Comparison of ENCODE assay signal across 21 cellular contexts in genomic region chr6:29349348-29349747, GRCh38. TPM values are rescaled to one million over a fixed set of nuclear protein-coding genes. Genes with fewer than 3 reads are reported as not detected.
"Had no signal": no experiment of that assay in that cellular context is flagged by ENCODE, and none has a peak within 500 bp of the region (broad histone marks: within the 10 kb centered on the region; RNA-seq: fewer than 3 reads in every experiment).

No MANE protein-coding gene starts in this region.

RNA-seq across cellular contexts. Expression of gene OR5V1, which starts 19.3 kb away (rescaled TPM):
- total RNA-seq: activated naive CD4-positive, alpha-beta T cell treated with anti-CD3 and anti-CD28 coated beads for 36 hours; activated naive CD4-positive, alpha-beta T cell treated with anti-CD3 and anti-CD28 coated beads, Interleukin-2, amount 50 U/mL, for 72 hours; activated naive CD8-positive, alpha-beta T cell treated with anti-CD3 and anti-CD28 coated beads for 36 hours; activated naive CD8-positive, alpha-beta T cell treated with anti-CD3 and anti-CD28 coated beads, Interleukin-2, amount 10 ng/mL, durations not matched to agents 7 days and 5 days; activated T-cell treated with anti-CD3 and anti-CD28 coated beads, Interleukin-2, amount 50 U/mL, for 4 hours; activated T-cell treated with anti-CD3 and anti-CD28 coated beads, Interleukin-2, amount 50 U/mL, for 72 hours; activated T-helper 1 cell treated with anti-CD3 and anti-CD28 coated beads, Interleukin-12 subunit alpha, Interleukin-12 subunit beta, Interleukin-2, Interleukin-4 antibody, amounts not matched to agents 30 ng/mL and 10 ng/mL and 1 ng/mL, durations not matched to agents 14 hours and 24 hours and 36 hours; activated T-helper 17 cell treated with anti-CD3 and anti-CD28 coated beads, Interleukin-2, amount 50 U/mL, for 72 hours; activated T-helper 2 cell treated with anti-CD3 and anti-CD28 coated beads, Interferon-gamma antibody, Interleukin-2, Interleukin-4, amounts not matched to agents 10 μg/mL and 5 μg/mL and 100 μg/mL, durations not matched to agents 14 hours and 24 hours and 36 hours; adrenal gland; aorta; ascending aorta; astrocyte; body of pancreas; breast epithelium; bronchial epithelial cell; cardiac muscle cell; cardiac septum; cerebellum; chondrocyte had no signal
- polyA plus RNA-seq: adipose tissue, adrenal gland, aorta, cardiac muscle cell had no signal

RNA-seq across cellular contexts. Expression of gene OR12D3, which starts 25.7 kb away (rescaled TPM):
- total RNA-seq: activated naive CD4-positive, alpha-beta T cell treated with anti-CD3 and anti-CD28 coated beads for 36 hours; activated naive CD4-positive, alpha-beta T cell treated with anti-CD3 and anti-CD28 coated beads, Interleukin-2, amount 50 U/mL, for 72 hours; activated naive CD8-positive, alpha-beta T cell treated with anti-CD3 and anti-CD28 coated beads for 36 hours; activated naive CD8-positive, alpha-beta T cell treated with anti-CD3 and anti-CD28 coated beads, Interleukin-2, amount 10 ng/mL, durations not matched to agents 7 days and 5 days; activated T-cell treated with anti-CD3 and anti-CD28 coated beads, Interleukin-2, amount 50 U/mL, for 4 hours; activated T-cell treated with anti-CD3 and anti-CD28 coated beads, Interleukin-2, amount 50 U/mL, for 72 hours; activated T-helper 1 cell treated with anti-CD3 and anti-CD28 coated beads, Interleukin-12 subunit alpha, Interleukin-12 subunit beta, Interleukin-2, Interleukin-4 antibody, amounts not matched to agents 30 ng/mL and 10 ng/mL and 1 ng/mL, durations not matched to agents 14 hours and 24 hours and 36 hours; activated T-helper 17 cell treated with anti-CD3 and anti-CD28 coated beads, Interleukin-2, amount 50 U/mL, for 72 hours; activated T-helper 2 cell treated with anti-CD3 and anti-CD28 coated beads, Interferon-gamma antibody, Interleukin-2, Interleukin-4, amounts not matched to agents 10 μg/mL and 5 μg/mL and 100 μg/mL, durations not matched to agents 14 hours and 24 hours and 36 hours; adrenal gland; aorta; ascending aorta; astrocyte; body of pancreas; breast epithelium; bronchial epithelial cell; cardiac muscle cell; cardiac septum; cerebellum; chondrocyte had no signal
- polyA plus RNA-seq: adipose tissue, adrenal gland, aorta, cardiac muscle cell had no signal

RNA-seq across cellular contexts. Expression of gene OR12D2, which starts 46.1 kb away (rescaled TPM):
- total RNA-seq: activated naive CD4-positive, alpha-beta T cell treated with anti-CD3 and anti-CD28 coated beads for 36 hours; activated naive CD4-positive, alpha-beta T cell treated with anti-CD3 and anti-CD28 coated beads, Interleukin-2, amount 50 U/mL, for 72 hours; activated naive CD8-positive, alpha-beta T cell treated with anti-CD3 and anti-CD28 coated beads for 36 hours; activated naive CD8-positive, alpha-beta T cell treated with anti-CD3 and anti-CD28 coated beads, Interleukin-2, amount 10 ng/mL, durations not matched to agents 7 days and 5 days; activated T-cell treated with anti-CD3 and anti-CD28 coated beads, Interleukin-2, amount 50 U/mL, for 4 hours; activated T-cell treated with anti-CD3 and anti-CD28 coated beads, Interleukin-2, amount 50 U/mL, for 72 hours; activated T-helper 1 cell treated with anti-CD3 and anti-CD28 coated beads, Interleukin-12 subunit alpha, Interleukin-12 subunit beta, Interleukin-2, Interleukin-4 antibody, amounts not matched to agents 30 ng/mL and 10 ng/mL and 1 ng/mL, durations not matched to agents 14 hours and 24 hours and 36 hours; activated T-helper 17 cell treated with anti-CD3 and anti-CD28 coated beads, Interleukin-2, amount 50 U/mL, for 72 hours; activated T-helper 2 cell treated with anti-CD3 and anti-CD28 coated beads, Interferon-gamma antibody, Interleukin-2, Interleukin-4, amounts not matched to agents 10 μg/mL and 5 μg/mL and 100 μg/mL, durations not matched to agents 14 hours and 24 hours and 36 hours; adrenal gland; aorta; ascending aorta; astrocyte; body of pancreas; breast epithelium; bronchial epithelial cell; cardiac muscle cell; cardiac septum; cerebellum; chondrocyte had no signal
- polyA plus RNA-seq: adipose tissue, adrenal gland, aorta, cardiac muscle cell had no signal

RNA-seq across cellular contexts. Expression of gene OR14J1, which starts 47.8 kb away (rescaled TPM):
- total RNA-seq: activated naive CD4-positive, alpha-beta T cell treated with anti-CD3 and anti-CD28 coated beads for 36 hours; activated naive CD4-positive, alpha-beta T cell treated with anti-CD3 and anti-CD28 coated beads, Interleukin-2, amount 50 U/mL, for 72 hours; activated naive CD8-positive, alpha-beta T cell treated with anti-CD3 and anti-CD28 coated beads for 36 hours; activated naive CD8-positive, alpha-beta T cell treated with anti-CD3 and anti-CD28 coated beads, Interleukin-2, amount 10 ng/mL, durations not matched to agents 7 days and 5 days; activated T-cell treated with anti-CD3 and anti-CD28 coated beads, Interleukin-2, amount 50 U/mL, for 4 hours; activated T-cell treated with anti-CD3 and anti-CD28 coated beads, Interleukin-2, amount 50 U/mL, for 72 hours; activated T-helper 1 cell treated with anti-CD3 and anti-CD28 coated beads, Interleukin-12 subunit alpha, Interleukin-12 subunit beta, Interleukin-2, Interleukin-4 antibody, amounts not matched to agents 30 ng/mL and 10 ng/mL and 1 ng/mL, durations not matched to agents 14 hours and 24 hours and 36 hours; activated T-helper 17 cell treated with anti-CD3 and anti-CD28 coated beads, Interleukin-2, amount 50 U/mL, for 72 hours; activated T-helper 2 cell treated with anti-CD3 and anti-CD28 coated beads, Interferon-gamma antibody, Interleukin-2, Interleukin-4, amounts not matched to agents 10 μg/mL and 5 μg/mL and 100 μg/mL, durations not matched to agents 14 hours and 24 hours and 36 hours; adrenal gland; aorta; ascending aorta; astrocyte; body of pancreas; breast epithelium; bronchial epithelial cell; cardiac muscle cell; cardiac septum; chondrocyte had no signal
- polyA plus RNA-seq: adipose tissue, adrenal gland, aorta, cardiac muscle cell had no signal
